ENCODE assay signal across 22 cellular contexts in genomic region chr14:100844846-100845245, GRCh38. TPM values are rescaled to one million over a fixed set of nuclear protein-coding genes. Genes with fewer than 3 reads are reported as not detected.
DNase-seq lines count a peak whose midpoint lies in the region; ATAC-seq and TF ChIP-seq lines count a peak whose summit lies in the region.
"Had no signal": no experiment of that assay in that cellular context is flagged by ENCODE, and none has a peak within 500 bp of the region (broad histone marks: within the 10 kb centered on the region; RNA-seq: fewer than 3 reads in every experiment).

No MANE protein-coding gene starts in this region.

- H3K9me1 ChIP-seq in IMR-90 (ENCODE audit: insufficient read depth, low read length) = peaks cover 4% of the 10 kb centered on the region; the same call in 1 of the 2 replicates

- peaks cover 16% of the 10 kb centered on the region for H3K4me1 ChIP-seq in IMR-90 (ENCODE audit: control insufficient read depth, insufficient read depth, low read length)
- peaks cover 7% of the 10 kb centered on the region for H3K4me1 ChIP-seq in mesenchymal stem cell (ENCODE audit: control insufficient read depth, insufficient read depth, low read depth, low read length)
- H3K4me1 ChIP-seq in tibial artery = no peaks in the 10 kb centered on the region

- no peaks in the 10 kb centered on the region for H3K9me3 Mint-ChIP-seq in progenitor cell of endocrine pancreas (ENCODE audit: low read depth)
- H3K9me3 Mint-ChIP-seq: CD4-positive, CD25-positive, alpha-beta regulatory T cell; CD8-positive, alpha-beta memory T cell; H9 had no signal

- no peak for ATAC-seq in IMR-90 (ENCODE audit: low read depth)
- ATAC-seq in esophagus mucosa = peak; percentile 15

- H3K79me1 ChIP-seq in IMR-90 (ENCODE audit: low read depth in 1 of 2, low read length in 2 of 2) (peaks cover 3 to 58% of the 10 kb centered on the region in 2 experiments; a peak in 3 of 4 replicates), mesenchymal stem cell (replicated peaks; ENCODE audit: low read length, poor library complexity, severe bottlenecking) (no peaks in the 10 kb centered on the region)

- H3K27me3 Mint-ChIP-seq in progenitor cell of endocrine pancreas = no peaks in the 10 kb centered on the region
- H3K27me3 Mint-ChIP-seq: CD4-positive, CD25-positive, alpha-beta regulatory T cell; CD8-positive, alpha-beta memory T cell had no signal

- no peak overlapping the region for H2BK15ac ChIP-seq in IMR-90 (ENCODE audit: low read depth, low read length)
- H2BK15ac ChIP-seq in mesenchymal stem cell (ENCODE audit: low read depth, poor library complexity, severe bottlenecking) = no peak overlapping the region

- H4K20me1 ChIP-seq in IMR-90 (ENCODE audit: insufficient read depth, low read length) = peaks cover 99% of the 10 kb centered on the region

- peaks cover 36% of the 10 kb centered on the region for H3K4me1 Mint-ChIP-seq in progenitor cell of endocrine pancreas (ENCODE audit: low read depth)
- H3K4me1 Mint-ChIP-seq: CD4-positive, CD25-positive, alpha-beta regulatory T cell; CD8-positive, alpha-beta memory T cell had no signal

- intact Hi-C loops in IMR-90 (cut with micrococcal nuclease) = loop anchor here (5.0 kb wide), 1 partner anchor 183 kb away; no protein-coding TSS in a partner anchor
- intact Hi-C loops in tibial artery (cut with DNase I; ENCODE audit: low total_unique reads) = no loop called here

- H2BK5ac ChIP-seq in IMR-90 (ENCODE audit: low read depth, low read length, poor library complexity, severe bottlenecking) (no peak overlapping the region), mesenchymal stem cell (ENCODE audit: low read depth, low read length, poor library complexity, severe bottlenecking) (no peak overlapping the region)

- H2BK20ac ChIP-seq in IMR-90 (ENCODE audit: low read depth, low read length) = no peak overlapping the region

- no peaks in the 10 kb centered on the region for H3K9me3 ChIP-seq in IMR-90 (ENCODE audit: control insufficient read depth, insufficient read depth, low read length)
- no peaks in the 10 kb centered on the region for H3K9me3 ChIP-seq in mesenchymal stem cell (ENCODE audit: control insufficient read depth, low read length)
- no peaks in the 10 kb centered on the region for H3K9me3 ChIP-seq in tibial artery
- H3K9me3 ChIP-seq: BE2C had no signal

- H3K27ac ChIP-seq in IMR-90 (ENCODE audit: insufficient read depth, low read length) = no peak overlapping the region
- H3K27ac ChIP-seq in mesenchymal stem cell (ENCODE audit: low read length, poor library complexity, severe bottlenecking) = no peak overlapping the region
- no peak overlapping the region for H3K27ac ChIP-seq in tibial artery

- no peak overlapping the region for H4K5ac ChIP-seq in IMR-90 (ENCODE audit: low read depth, low read length)

- H3K9ac ChIP-seq in IMR-90 (ENCODE audit: low read depth, low read length) (no peak overlapping the region), mesenchymal stem cell (ENCODE audit: low read length) (no peak overlapping the region)

- dilution Hi-C loops in IMR-90 (cut with HindIII; ENCODE audit: low sequenced_read_pairs, unreplicated experiment) = no loop called here

- BruUV-seq in IMR-90 (replicated peaks; lab: Mats Ljungman, UMichigan) = no TSS peak

- H3K27me3 ChIP-seq in IMR-90 (ENCODE audit: control insufficient read depth, insufficient read depth, low read length) (no peaks in the 10 kb centered on the region), mesenchymal stem cell (ENCODE audit: control insufficient read depth in 1 of 2, insufficient read depth in 1 of 2, low read length in 2 of 2) (no peaks in the 10 kb centered on the region), tibial artery (peaks cover 0 to 4% of the 10 kb centered on the region in 2 donors)
- H3K27me3 ChIP-seq: BE2C had no signal

- H3K18ac ChIP-seq in IMR-90 (ENCODE audit: low read depth, low read length) (no peak overlapping the region), mesenchymal stem cell (ENCODE audit: low read depth in 1 of 2, low read length in 2 of 2) (peak overlapping the region in 1 of 2 experiments; percentile 67)

- H2AK5ac ChIP-seq in IMR-90 (ENCODE audit: low read depth, low read length) = no peak overlapping the region
- H2AK5ac ChIP-seq in mesenchymal stem cell (ENCODE audit: low read length, severe bottlenecking) = no peak overlapping the region

- no peak overlapping the region for H3K56ac ChIP-seq in IMR-90 (ENCODE audit: extremely low read depth, insufficient read depth, low read length)

- H3K23ac ChIP-seq in IMR-90 (ENCODE audit: low read depth, low read length) = no peak overlapping the region
- H3K23ac ChIP-seq in mesenchymal stem cell (ENCODE audit: low read length in 2 of 2) = no peak overlapping the region

- H3K36me3 ChIP-seq in IMR-90 (ENCODE audit: control insufficient read depth, insufficient read depth, low read length) (peaks cover 56% of the 10 kb centered on the region), mesenchymal stem cell (ENCODE audit: control insufficient read depth in 1 of 2, insufficient read depth in 2 of 2, low read depth in 1 of 2, low read length in 2 of 2) (peaks cover 0 to 66% of the 10 kb centered on the region in 2 experiments), tibial artery (no peaks in the 10 kb centered on the region)

- H3K4me2 ChIP-seq in IMR-90 (ENCODE audit: low read depth, low read length) = no peak overlapping the region
- H3K4me2 ChIP-seq in mesenchymal stem cell (ENCODE audit: low read length, poor library complexity, severe bottlenecking) = no peak overlapping the region

- H2BK12ac ChIP-seq in mesenchymal stem cell (ENCODE audit: low read length in 2 of 2) = peak overlapping the region; percentile 31 to 51

- no peak overlapping the region for H3K4me3 Mint-ChIP-seq in progenitor cell of endocrine pancreas (ENCODE audit: low read depth)
- H3K4me3 Mint-ChIP-seq: CD8-positive, alpha-beta memory T cell; H9 had no signal

- H4K8ac ChIP-seq in IMR-90 (ENCODE audit: low read depth in 2 of 2, low read length in 2 of 2) (no peak overlapping the region), mesenchymal stem cell (ENCODE audit: low read length) (peak overlapping the region; percentile 42)

- POLR2A ChIA-PET in IMR-90 (lab: Charles Lee; ENCODE audit: unreplicated experiment) = no interaction called here

- no peak for DNase-seq in IMR-90
- no peak for DNase-seq in mesenchymal stem cell
- no peak for DNase-seq in progenitor cell of endocrine pancreas (ENCODE audit: low spot score, unreplicated experiment)
- no peak for DNase-seq in tibial artery
- no peak for DNase-seq in NCI-H2227 (lab: John Stamatoyannopoulos, UW; ENCODE audit: unreplicated experiment)
- no peak for DNase-seq in OCI-M2 (lab: John Stamatoyannopoulos, UW; ENCODE audit: unreplicated experiment)
- DNase-seq: ACHN; BE2C; C1 segment of cervical spinal cord; CD4-positive, CD25-positive, alpha-beta regulatory T cell; COR-L47; DMS 273 treated with DMSO at 0.1 percent for 48 hours; DMS53; DND-41; EL; H9 had no signal

- H3K36me3 Mint-ChIP-seq in progenitor cell of endocrine pancreas (ENCODE audit: insufficient read depth) = no peaks in the 10 kb centered on the region
- H3K36me3 Mint-ChIP-seq: CD4-positive, CD25-positive, alpha-beta regulatory T cell; CD8-positive, alpha-beta memory T cell had no signal

- CTCF ChIA-PET in IMR-90 (lab: Yijun Ruan, JAX) = no interaction called here

- H2AFZ ChIP-seq in IMR-90 (replicated peaks; ENCODE audit: low read length, poor library complexity) (no peak overlapping the region), mesenchymal stem cell (ENCODE audit: low read depth, low read length) (no peak overlapping the region)

- peak; percentile 52 for TF ChIP-seq POLR2A in IMR-90 (IDR thresholded peaks at IDR 0.05; ENCODE audit: low read depth, low read length)

- in situ Hi-C loops in IMR-90 (cut with MboI; ENCODE audit: low sequenced_read_pairs) = loop anchor here (10.0 kb wide), 1 partner anchor 460 kb away; no protein-coding TSS in a partner anchor

- WGBS in IMR-90 (ENCODE audit: extremely low coverage in 2 of 2, insufficient read length in 1 of 2), 2 experiments = 100% methylated on average over 4 of the region's 13 CpGs; no CpG with 5 or more reads in 1 of the 2 experiments
- 94% methylated on average over 10 of the region's 13 CpGs for WGBS in mesenchymal stem cell

- H3K14ac ChIP-seq in IMR-90 (replicated peaks; ENCODE audit: low read depth, low read length) (no peak overlapping the region), mesenchymal stem cell (ENCODE audit: low read length in 2 of 2) (no peak overlapping the region)

- no peak overlapping the region for H2BK120ac ChIP-seq in IMR-90 (ENCODE audit: low read depth, low read length)
- no peak overlapping the region for H2BK120ac ChIP-seq in mesenchymal stem cell (ENCODE audit: low read depth, low read length)

- no peak for TF ChIP-seq RAD21 in IMR-90 (IDR thresholded peaks at IDR 0.05; ENCODE audit: low read length)

- no peak overlapping the region for H4K91ac ChIP-seq in IMR-90 (ENCODE audit: insufficient read depth, low read depth, low read length)
- no peak overlapping the region for H4K91ac ChIP-seq in mesenchymal stem cell (ENCODE audit: low read length)

- peak overlapping the region; percentile 92 for H3K27ac Mint-ChIP-seq in progenitor cell of endocrine pancreas
- H3K27ac Mint-ChIP-seq: CD4-positive, CD25-positive, alpha-beta regulatory T cell; CD8-positive, alpha-beta memory T cell; H9 had no signal

- H2AK9ac ChIP-seq in IMR-90 (replicated peaks; ENCODE audit: low read depth, low read length, poor library complexity) = no peak overlapping the region

- H3K4me3 ChIP-seq in IMR-90 (ENCODE audit: insufficient read depth, low read depth, low read length) (no peak overlapping the region), mesenchymal stem cell (ENCODE audit: insufficient read depth in 1 of 2, low read depth in 1 of 2, low read length in 2 of 2) (no peak overlapping the region), tibial artery (no peak overlapping the region)
- H3K4me3 ChIP-seq: GM12878 had no signal

- TF ChIP-seq CTCF in IMR-90 (conservative IDR thresholded peaks at IDR 0.05; ENCODE audit: low read depth, low read length) (no peak), progenitor cell of endocrine pancreas (IDR thresholded peaks at IDR 0.05; ENCODE audit: unreplicated experiment) (no peak), tibial artery (IDR thresholded peaks at IDR 0.05) (no peak)

- H3K4ac ChIP-seq in IMR-90 (ENCODE audit: low read depth, low read length) (no peak overlapping the region), mesenchymal stem cell (ENCODE audit: low read depth in 1 of 2, low read length in 2 of 2) (no peak overlapping the region)

RNA-seq across cellular contexts. Expression of gene MEG3, which starts 18.9 kb away (rescaled TPM):
- total RNA-seq in IMR-90 (2012; rRNA removed) = 31.5 and 32.5 TPM in 2 replicates
- 518 and 556 TPM in 2 replicates for polyA plus RNA-seq in IMR-90 (2012; rRNA removed)
- 53.8 and 53.9 TPM in 2 replicates for polyA plus RNA-seq in IMR-90 (2012; cell fraction: cytosol; rRNA removed)
- 8,555 and 8,817 TPM in 2 replicates for polyA plus RNA-seq in IMR-90 (2012; cell fraction: nucleus; rRNA removed; ENCODE audit: low replicate concordance)
- 7.4 TPM for total RNA-seq in esophagus mucosa
- polyA plus RNA-seq in mesenchymal stem cell (2013, experiment 1 of 2) = 0.12 TPM
- polyA plus RNA-seq in mesenchymal stem cell (2013, experiment 2 of 2) = 0.01 TPM
- 31.0 and 32.3 TPM in 2 replicates for total RNA-seq in progenitor cell of endocrine pancreas
- total RNA-seq: HT-29 had no signal
- polyA plus RNA-seq: CD4-positive, CD25-positive, alpha-beta regulatory T cell; CD8-positive, alpha-beta memory T cell had no signal

RNA-seq across cellular contexts. Expression of gene RTL1, which starts 58.7 kb away (rescaled TPM):
- total RNA-seq in IMR-90 (2012; rRNA removed) (not detected in 2 replicates), esophagus mucosa (not detected), progenitor cell of endocrine pancreas (159 and 161 TPM in 2 replicates)
- polyA plus RNA-seq in IMR-90 (2012; rRNA removed) = not detected in 2 replicates
- polyA plus RNA-seq in IMR-90 (2012; cell fraction: cytosol; rRNA removed) = not detected in 2 replicates
- not detected in 2 replicates for polyA plus RNA-seq in IMR-90 (2012; cell fraction: nucleus; rRNA removed; ENCODE audit: low replicate concordance)
- polyA plus RNA-seq in mesenchymal stem cell (2013, experiment 1 of 2) = 0.07 TPM
- 0.04 TPM for polyA plus RNA-seq in mesenchymal stem cell (2013, experiment 2 of 2)
- total RNA-seq: CD4-positive, CD25-positive, alpha-beta regulatory T cell; CD8-positive, alpha-beta memory T cell; G401; GM12878; H1; H9; HT-29 had no signal
- polyA plus RNA-seq: CD4-positive, CD25-positive, alpha-beta regulatory T cell; CD8-positive, alpha-beta memory T cell; GM12878; H1 had no signal

Comparison
In these comparisons a context has a peak if more than half of its experiments do, and no peak if none do; other contexts are left out.
1. RNA of gene RTL1, which starts 58.7 kb away (total RNA-seq): 159 to 161 TPM in progenitor cell of endocrine pancreas; not detected in IMR-90 and not detected in esophagus mucosa (single experiment); every median in the first group is over 100 times any median in the second.